ENCODE assay signal across 29 cellular contexts in genomic region chr6:168713013-168713412, GRCh38.
"Had no signal": no experiment of that assay in that cellular context is flagged by ENCODE, and none has a peak within 500 bp of the region (broad histone marks: within the 10 kb centered on the region; RNA-seq: fewer than 3 reads in every experiment).

No MANE protein-coding gene starts in this region.

- H3K4me3 ChIP-seq: SJCRH30, SK-N-MC had no signal

- H3K27me3 Mint-ChIP-seq: activated CD4-positive, alpha-beta memory T cell treated with anti-CD3 and anti-CD28 coated beads, Interleukin-2, amount 10 ng/mL, durations not matched to agents 7 days and 5 days; activated CD8-positive, alpha-beta memory T cell treated with anti-CD3 and anti-CD28 coated beads, Interleukin-2, amount 10 ng/mL, durations not matched to agents 7 days and 5 days; activated naive CD4-positive, alpha-beta T cell treated with anti-CD3 and anti-CD28 coated beads, Interleukin-2, amount 10 ng/mL, durations not matched to agents 7 days and 5 days; activated naive CD8-positive, alpha-beta T cell treated with anti-CD3 and anti-CD28 coated beads, Interleukin-2, amount 50 U/mL, for 24 hours; brain had no signal

- H3K4me3 Mint-ChIP-seq: activated CD4-positive, alpha-beta memory T cell treated with anti-CD3 and anti-CD28 coated beads, Interleukin-2, amount 10 ng/mL, durations not matched to agents 7 days and 5 days; activated CD8-positive, alpha-beta memory T cell treated with anti-CD3 and anti-CD28 coated beads, Interleukin-2, amount 10 ng/mL, durations not matched to agents 7 days and 5 days; activated naive CD4-positive, alpha-beta T cell treated with anti-CD3 and anti-CD28 coated beads, Interleukin-2, amount 10 ng/mL, durations not matched to agents 7 days and 5 days; activated naive CD8-positive, alpha-beta T cell; activated naive CD8-positive, alpha-beta T cell treated with anti-CD3 and anti-CD28 coated beads, Interleukin-2, amount 50 U/mL, for 24 hours; brain had no signal

- H3K9me3 ChIP-seq: SJCRH30 had no signal

- H3K9me3 Mint-ChIP-seq: activated CD4-positive, alpha-beta memory T cell treated with anti-CD3 and anti-CD28 coated beads, Interleukin-2, amount 10 ng/mL, durations not matched to agents 7 days and 5 days; activated naive CD4-positive, alpha-beta T cell treated with anti-CD3 and anti-CD28 coated beads, Interleukin-2, amount 10 ng/mL, durations not matched to agents 7 days and 5 days; brain had no signal

- H3K36me3 Mint-ChIP-seq: activated CD8-positive, alpha-beta memory T cell treated with anti-CD3 and anti-CD28 coated beads, Interleukin-2, amount 10 ng/mL, durations not matched to agents 7 days and 5 days; activated naive CD4-positive, alpha-beta T cell treated with anti-CD3 and anti-CD28 coated beads, Interleukin-2, amount 10 ng/mL, durations not matched to agents 7 days and 5 days; activated naive CD8-positive, alpha-beta T cell; brain had no signal

- DNase-seq: activated CD4-positive, alpha-beta memory T cell treated with anti-CD3 and anti-CD28 coated beads, Interleukin-2, amount 10 ng/mL, durations not matched to agents 7 days and 5 days; activated CD4-positive, alpha-beta T cell treated with anti-CD3 and anti-CD28 coated beads for 1 hour; activated CD4-positive, alpha-beta T cell treated with anti-CD3 and anti-CD28 coated beads for 48 hours; activated CD4-positive, CD25-positive, alpha-beta regulatory T cell; activated CD8-positive, alpha-beta memory T cell treated with anti-CD3 and anti-CD28 coated beads for 24 hours; activated CD8-positive, alpha-beta memory T cell treated with anti-CD3 and anti-CD28 coated beads, Interleukin-2, amount 10 ng/mL, durations not matched to agents 7 days and 5 days; activated CD8-positive, alpha-beta memory T cell treated with anti-CD3 and anti-CD28 coated beads, Interleukin-2, amount 50 U/mL, for 48 hours; activated effector memory CD4-positive, alpha-beta T cell treated with Interleukin-2 at 50 U/mL for 16 hours; activated naive CD4-positive, alpha-beta T cell treated with anti-CD3 and anti-CD28 coated beads, Interleukin-2, amount 10 ng/mL, durations not matched to agents 7 days and 5 days; activated naive CD8-positive, alpha-beta T cell treated with anti-CD3 and anti-CD28 coated beads, Interleukin-2, amount 50 U/mL, for 24 hours; activated T-cell treated with anti-CD3 and anti-CD28 coated beads, Interleukin-2, amount 50 U/mL, for 48 hours; anterior cingulate cortex; caudate nucleus; Karpas-422; NCI-H1105; NCI-H1417 treated with DMSO at 0.1 percent for 48 hours; NCI-H187 treated with DMSO at 0.1 percent for 48 hours; NCI-H2081; NCI-H2171 treated with DMSO at 0.1 percent for 48 hours; NCI-H2227 treated with DMSO at 0.1 percent for 48 hours; NCI-H446 treated with DMSO at 0.1 percent for 48 hours; NCI-H69; SHP77; SJCRH30; T1000; WERI-Rb-1 had no signal

- H3K4me1 ChIP-seq: SJCRH30 had no signal

- ATAC-seq: activated CD8-positive, alpha-beta memory T cell treated with anti-CD3 and anti-CD28 coated beads, Interleukin-2, amount 10 ng/mL, durations not matched to agents 7 days and 5 days; activated naive CD8-positive, alpha-beta T cell treated with anti-CD3 and anti-CD28 coated beads, Interleukin-2, amount 50 U/mL, for 24 hours had no signal

- H3K27ac Mint-ChIP-seq: activated CD4-positive, alpha-beta memory T cell treated with anti-CD3 and anti-CD28 coated beads, Interleukin-2, amount 10 ng/mL, durations not matched to agents 7 days and 5 days; activated CD8-positive, alpha-beta memory T cell treated with anti-CD3 and anti-CD28 coated beads, Interleukin-2, amount 10 ng/mL, durations not matched to agents 7 days and 5 days; activated naive CD4-positive, alpha-beta T cell treated with anti-CD3 and anti-CD28 coated beads, Interleukin-2, amount 10 ng/mL, durations not matched to agents 7 days and 5 days; activated naive CD8-positive, alpha-beta T cell; activated naive CD8-positive, alpha-beta T cell treated with anti-CD3 and anti-CD28 coated beads, Interleukin-2, amount 50 U/mL, for 24 hours; brain had no signal

- H3K36me3 ChIP-seq: SJCRH30, WERI-Rb-1 had no signal

- H3K27ac ChIP-seq: SJCRH30, SK-N-MC, WERI-Rb-1 had no signal

- H3K4me1 Mint-ChIP-seq: activated CD4-positive, alpha-beta memory T cell treated with anti-CD3 and anti-CD28 coated beads, Interleukin-2, amount 10 ng/mL, durations not matched to agents 7 days and 5 days; activated CD8-positive, alpha-beta memory T cell treated with anti-CD3 and anti-CD28 coated beads, Interleukin-2, amount 10 ng/mL, durations not matched to agents 7 days and 5 days; activated naive CD4-positive, alpha-beta T cell treated with anti-CD3 and anti-CD28 coated beads, Interleukin-2, amount 10 ng/mL, durations not matched to agents 7 days and 5 days; activated naive CD8-positive, alpha-beta T cell treated with anti-CD3 and anti-CD28 coated beads, Interleukin-2, amount 50 U/mL, for 24 hours; brain had no signal
